In genomic region chr16:3065069-3065741, GRCh38 we compare ENCODE assay signal across 1 cellular context.
TF ChIP-seq lines count a peak whose summit lies in the region.

A gene with protein sequence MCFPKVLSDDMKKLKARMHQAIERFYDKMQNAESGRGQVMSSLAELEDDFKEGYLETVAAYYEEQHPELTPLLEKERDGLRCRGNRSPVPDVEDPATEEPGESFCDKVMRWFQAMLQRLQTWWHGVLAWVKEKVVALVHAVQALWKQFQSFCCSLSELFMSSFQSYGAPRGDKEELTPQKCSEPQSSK (plus strand): TSS chr16:3065640. CDS start chr16:3065812, 172 bp downstream.

TF ChIP-seq in HepG2, 621 proteins besides CTCF, POLR2A, EP300 and RAD21 (continued from another document and continues in another):
- TF ChIP-seq ZNF318 (CRISPR knock-in tag; IDR thresholded peaks at IDR 0.05) = no peak
- no peak for TF ChIP-seq ZNF776 (CRISPR knock-in tag; IDR thresholded peaks at IDR 0.05)
- TF ChIP-seq CENPT (CRISPR knock-in tag; IDR thresholded peaks at IDR 0.05; ENCODE audit: low read depth) = no peak
- TF ChIP-seq MTA3 (CRISPR knock-in tag; IDR thresholded peaks at IDR 0.05) = no peak
- no peak for TF ChIP-seq HDAC6 (IDR thresholded peaks at IDR 0.05; ENCODE audit: low read depth, low read length)
- TF ChIP-seq CBX1 (IDR thresholded peaks at IDR 0.05; ENCODE audit: low read depth) = no peak
- no peak; the same call in 1 of the 2 replicates for TF ChIP-seq ZBTB20 (CRISPR knock-in tag; IDR thresholded peaks at IDR 0.05; ENCODE audit: borderline replicate concordance, low read depth)
- TF ChIP-seq, protein P1, sequence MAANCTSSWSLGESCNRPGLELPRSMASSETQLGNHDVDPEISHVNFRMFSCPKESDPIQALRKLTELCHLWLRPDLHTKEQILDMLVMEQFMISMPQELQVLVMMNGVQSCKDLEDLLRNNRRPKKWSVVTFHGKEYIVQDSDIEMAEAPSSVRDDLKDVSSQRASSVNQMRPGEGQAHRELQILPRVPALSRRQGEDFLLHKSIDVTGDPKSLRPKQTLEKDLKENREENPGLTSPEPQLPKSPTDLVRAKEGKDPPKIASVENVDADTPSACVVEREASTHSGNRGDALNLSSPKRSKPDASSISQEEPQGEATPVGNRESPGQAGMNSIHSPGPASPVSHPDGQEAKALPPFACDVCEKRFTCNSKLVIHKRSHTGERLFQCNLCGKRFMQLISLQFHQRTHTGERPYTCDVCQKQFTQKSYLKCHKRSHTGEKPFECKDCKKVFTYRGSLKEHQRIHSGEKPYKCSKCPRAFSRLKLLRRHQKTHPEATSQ (CRISPR knock-in tag; IDR thresholded peaks at IDR 0.05; ENCODE audit: borderline replicate concordance) = no peak
- no peak for TF ChIP-seq KLF15 (CRISPR knock-in tag; IDR thresholded peaks at IDR 0.05; ENCODE audit: borderline replicate concordance)
- TF ChIP-seq ZNF761 (CRISPR knock-in tag; conservative IDR thresholded peaks at IDR 0.05) = 0 out of 2 replicates have a peak, but pooled peaks have one; percentile 20
- TF ChIP-seq ZSCAN9 (CRISPR knock-in tag; IDR thresholded peaks at IDR 0.05; ENCODE audit: borderline replicate concordance) = no peak
- no peak for TF ChIP-seq SOX6 (IDR thresholded peaks at IDR 0.05)
- TF ChIP-seq SOX6 (CRISPR knock-in tag; IDR thresholded peaks at IDR 0.05) = peak; percentile 65
- TF ChIP-seq BRD4 (CRISPR knock-in tag; IDR thresholded peaks at IDR 0.05) = no peak
- no peak for TF ChIP-seq ZC3H4 (CRISPR knock-in tag; IDR thresholded peaks at IDR 0.05; ENCODE audit: borderline replicate concordance)
- no peak for TF ChIP-seq ZNF432 (CRISPR knock-in tag; IDR thresholded peaks at IDR 0.05; ENCODE audit: borderline replicate concordance)
- no peak for TF ChIP-seq EZH2 (conservative IDR thresholded peaks at IDR 0.05; ENCODE audit: low read depth, low read length)
- no peak for TF ChIP-seq ZNF850 (CRISPR knock-in tag; conservative IDR thresholded peaks at IDR 0.05)
- TF ChIP-seq MYPOP (CRISPR knock-in tag; IDR thresholded peaks at IDR 0.05) = 0 out of 2 replicates have a peak, but pooled peaks have one; percentile 10
- TF ChIP-seq ZSCAN22 (CRISPR knock-in tag; IDR thresholded peaks at IDR 0.05) = no peak
- TF ChIP-seq NCOR1 (IDR thresholded peaks at IDR 0.05; ENCODE audit: borderline replicate concordance, low read length) = peak; percentile 84
- TF ChIP-seq MED1 (CRISPR knock-in tag; IDR thresholded peaks at IDR 0.05) = peak; percentile 92
- TF ChIP-seq CAMTA2 (CRISPR knock-in tag; IDR thresholded peaks at IDR 0.05; ENCODE audit: borderline replicate concordance) = no peak
- TF ChIP-seq NR2F2 (IDR thresholded peaks at IDR 0.05; ENCODE audit: borderline replicate concordance, low read depth) = peak; percentile 12; the same call in 1 of the 2 replicates
- TF ChIP-seq ZNF317 (CRISPR knock-in tag; IDR thresholded peaks at IDR 0.05) = peak; percentile 10; the same call in 1 of the 2 replicates
- TF ChIP-seq ZFP90 (CRISPR knock-in tag; IDR thresholded peaks at IDR 0.05; ENCODE audit: borderline replicate concordance) = peak; percentile 72
- TF ChIP-seq ZNF792 (CRISPR knock-in tag; IDR thresholded peaks at IDR 0.05) = no peak
- no peak for TF ChIP-seq ZFP1 (CRISPR knock-in tag; IDR thresholded peaks at IDR 0.05)
- TF ChIP-seq NCOA1 (CRISPR knock-in tag; IDR thresholded peaks at IDR 0.05) = peak; percentile 65; the same call in 1 of the 2 replicates
- no peak for TF ChIP-seq DZIP1 (CRISPR knock-in tag; IDR thresholded peaks at IDR 0.05)
- peak; percentile 58; the same call in 1 of the 2 replicates for TF ChIP-seq ZNF501 (CRISPR knock-in tag; IDR thresholded peaks at IDR 0.05)
- TF ChIP-seq ZNF24 (IDR thresholded peaks at IDR 0.05) = no peak
- no peak for TF ChIP-seq CBX2 (IDR thresholded peaks at IDR 0.05; ENCODE audit: low read depth, low read length)
- TF ChIP-seq CBX2 (CRISPR knock-in tag; IDR thresholded peaks at IDR 0.05; ENCODE audit: low read depth) = no peak
- TF ChIP-seq, protein P2, sequence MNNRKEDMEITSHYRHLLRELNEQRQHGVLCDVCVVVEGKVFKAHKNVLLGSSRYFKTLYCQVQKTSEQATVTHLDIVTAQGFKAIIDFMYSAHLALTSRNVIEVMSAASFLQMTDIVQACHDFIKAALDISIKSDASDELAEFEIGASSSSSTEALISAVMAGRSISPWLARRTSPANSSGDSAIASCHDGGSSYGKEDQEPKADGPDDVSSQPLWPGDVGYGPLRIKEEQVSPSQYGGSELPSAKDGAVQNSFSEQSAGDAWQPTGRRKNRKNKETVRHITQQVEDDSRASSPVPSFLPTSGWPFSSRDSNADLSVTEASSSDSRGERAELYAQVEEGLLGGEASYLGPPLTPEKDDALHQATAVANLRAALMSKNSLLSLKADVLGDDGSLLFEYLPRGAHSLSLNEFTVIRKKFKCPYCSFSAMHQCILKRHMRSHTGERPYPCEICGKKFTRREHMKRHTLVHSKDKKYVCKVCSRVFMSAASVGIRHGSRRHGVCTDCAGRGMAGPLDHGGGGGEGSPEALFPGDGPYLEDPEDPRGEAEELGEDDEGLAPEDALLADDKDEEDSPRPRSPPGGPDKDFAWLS (CRISPR knock-in tag; IDR thresholded peaks at IDR 0.05; ENCODE audit: borderline replicate concordance) = no peak
- TF ChIP-seq ZNF143 (CRISPR knock-in tag; IDR thresholded peaks at IDR 0.05) = no peak
- no peak for TF ChIP-seq CSRNP1 (CRISPR knock-in tag; IDR thresholded peaks at IDR 0.05)
- no peak for TF ChIP-seq MEIS1 (CRISPR knock-in tag; IDR thresholded peaks at IDR 0.05; ENCODE audit: borderline replicate concordance)
- TF ChIP-seq ZNF7 (CRISPR knock-in tag; IDR thresholded peaks at IDR 0.05) = no peak
- TF ChIP-seq ZNF138 (CRISPR knock-in tag; IDR thresholded peaks at IDR 0.05; ENCODE audit: low read depth) = no peak
- 0 out of 2 replicates have a peak, but pooled peaks have one; percentile 22 for TF ChIP-seq MED13 (CRISPR knock-in tag; IDR thresholded peaks at IDR 0.05)
- TF ChIP-seq RBM22 (optimal IDR thresholded peaks at IDR 0.05; ENCODE audit: low read length) = no peak
- TF ChIP-seq ZNF614 (CRISPR knock-in tag; IDR thresholded peaks at IDR 0.05; ENCODE audit: borderline replicate concordance) = peak; percentile 73
- TF ChIP-seq NKX3-1 (CRISPR knock-in tag; IDR thresholded peaks at IDR 0.05) = peak; percentile 55; the same call in 1 of the 2 replicates
- TF ChIP-seq NBN (conservative IDR thresholded peaks at IDR 0.05) = no peak
- TF ChIP-seq KLF6 (CRISPR knock-in tag; IDR thresholded peaks at IDR 0.05) = peak; percentile 72; the same call in 1 of the 2 replicates
- TF ChIP-seq ZNF484 (CRISPR knock-in tag; IDR thresholded peaks at IDR 0.05; ENCODE audit: borderline replicate concordance, low read depth) = no peak
- no peak for TF ChIP-seq MAF1 (CRISPR knock-in tag; IDR thresholded peaks at IDR 0.05; ENCODE audit: borderline replicate concordance)
- TF ChIP-seq ZNF720 (CRISPR knock-in tag; IDR thresholded peaks at IDR 0.05) = no peak
- peak; percentile 73 for TF ChIP-seq ZBTB7B (CRISPR knock-in tag; IDR thresholded peaks at IDR 0.05)
